Comparison of ENCODE assay signal across 9 cellular contexts in genomic region chr17:72683506-72684404, GRCh38.
A peak's percentile ranks its signal among the peaks of the same experiment; 100 is the strongest.
DNase-seq lines count a peak whose midpoint lies in the region; ATAC-seq and TF ChIP-seq lines count a peak whose summit lies in the region.
"Had no signal": no experiment of that assay in that cellular context is flagged by ENCODE, and none has a peak within 500 bp of the region (broad histone marks: within the 10 kb centered on the region; RNA-seq: fewer than 3 reads in every experiment).

No MANE protein-coding gene starts in this region.

- no peak overlapping the region for H3K4me2 ChIP-seq in GM23338

- H2AFZ ChIP-seq in GM23338 = no peak overlapping the region

- H3K27ac Mint-ChIP-seq in progenitor cell of endocrine pancreas (peak overlapping the region; percentile 90), GM23338 (no peak overlapping the region)

- TF ChIP-seq CTCF in choroid plexus epithelial cell (conservative IDR thresholded peaks at IDR 0.05; ENCODE audit: low read depth, low read length) (no peak), progenitor cell of endocrine pancreas (IDR thresholded peaks at IDR 0.05; ENCODE audit: unreplicated experiment) (no peak), GM23338 (conservative IDR thresholded peaks at IDR 0.05; ENCODE audit: low read depth in 2 of 2) (no peak)

- no peaks in the 10 kb centered on the region for H3K79me2 ChIP-seq in GM23338 (replicated peaks; ENCODE audit: insufficient read depth)

- H3K27me3 ChIP-seq in GM23338 (ENCODE audit: insufficient read depth) = no peaks in the 10 kb centered on the region

- H3F3A ChIP-seq in GM23338 (replicated peaks; ENCODE audit: low read depth) = no peaks in the 10 kb centered on the region

- H3K4me1 ChIP-seq in GM23338 (ENCODE audit: insufficient read depth) = no peaks in the 10 kb centered on the region

- H3K4me3 ChIP-seq in choroid plexus epithelial cell (ENCODE audit: low read depth, low read length) (no peak overlapping the region), GM23338 (no peak overlapping the region)

- no peak overlapping the region for H3K27ac ChIP-seq in GM23338 (ENCODE audit: low read depth)

- H4K20me1 ChIP-seq in GM23338 (replicated peaks; ENCODE audit: insufficient read depth) = no peaks in the 10 kb centered on the region

- H3K36me3 ChIP-seq in GM23338 (ENCODE audit: insufficient read depth) = no peaks in the 10 kb centered on the region

- H3K4me3 Mint-ChIP-seq in progenitor cell of endocrine pancreas (ENCODE audit: low read depth) (peak overlapping the region; percentile 31), GM23338 (no peak overlapping the region)

- no peaks in the 10 kb centered on the region for H3K27me3 Mint-ChIP-seq in progenitor cell of endocrine pancreas
- H3K27me3 Mint-ChIP-seq in GM23338 (ENCODE audit: insufficient read depth, low read depth, poor library complexity) = peaks cover 10% of the 10 kb centered on the region

- H3K4me1 Mint-ChIP-seq in progenitor cell of endocrine pancreas (ENCODE audit: low read depth) = peaks cover 26% of the 10 kb centered on the region
- H3K4me1 Mint-ChIP-seq in GM23338 = no peaks in the 10 kb centered on the region

- no peaks in the 10 kb centered on the region for H3K9me2 ChIP-seq in GM23338 (ENCODE audit: insufficient read depth)

- ATAC-seq in GM23338 (no peak), HG03571 (IDR thresholded peaks at IDR 0.05; ENCODE audit: unreplicated experiment) (no peak)

- H3K36me3 Mint-ChIP-seq in progenitor cell of endocrine pancreas (ENCODE audit: insufficient read depth) = no peaks in the 10 kb centered on the region
- H3K36me3 Mint-ChIP-seq in GM23338 (ENCODE audit: low read depth) = no peaks in the 10 kb centered on the region

- H3K9me3 Mint-ChIP-seq in progenitor cell of endocrine pancreas (ENCODE audit: low read depth) = no peaks in the 10 kb centered on the region
- no peaks in the 10 kb centered on the region; the same call in 2 of the 3 replicates for H3K9me3 Mint-ChIP-seq in GM23338

- peak; percentile 91 for DNase-seq in ELF-1 (ENCODE audit: low read depth, low spot score)
- peak; percentile 27 for DNase-seq in NCI-H2107 (lab: John Stamatoyannopoulos, UW)
- DNase-seq in choroid plexus epithelial cell (ENCODE audit: low read depth) = peak; percentile 96
- no peak for DNase-seq in progenitor cell of endocrine pancreas (ENCODE audit: low spot score, unreplicated experiment)
- no peak for DNase-seq in stimulated activated CD4-positive, alpha-beta T cell treated with anti-CD3 and anti-CD28 coated beads, Interleukin-4, amount 100 ng/mL, for 24 hours
- DNase-seq in GM23338 (ENCODE audit: low spot score) = no peak
- DNase-seq in germinal center (ENCODE audit: low spot score) = no peak
- DNase-seq: activated CD4-positive, alpha-beta T cell treated with anti-CD3 and anti-CD28 coated beads for 1 hour had no signal

TF ChIP-seq in GM23338, 12 proteins besides CTCF, POLR2A, EP300 and RAD21 (continues in another document):
- TF ChIP-seq EZH2phosphoT487 (IDR thresholded peaks at IDR 0.05; ENCODE audit: unreplicated experiment) (no peak), ZNF114 (CRISPR knock-in tag; IDR thresholded peaks at IDR 0.05) (no peak), REST (IDR thresholded peaks at IDR 0.05; ENCODE audit: unreplicated experiment) (no peak), STAT1 (IDR thresholded peaks at IDR 0.05; ENCODE audit: unreplicated experiment) (no peak), JUNB (IDR thresholded peaks at IDR 0.05; ENCODE audit: unreplicated experiment) (no peak), POLR2AphosphoS5 (IDR thresholded peaks at IDR 0.05; ENCODE audit: low read depth) (no peak), EZH2 (IDR thresholded peaks at IDR 0.05; ENCODE audit: low read depth, unreplicated experiment) (no peak), NANOG (IDR thresholded peaks at IDR 0.05; ENCODE audit: borderline replicate concordance) (no peak), ZNF331 (CRISPR knock-in tag; IDR thresholded peaks at IDR 0.05; ENCODE audit: low read depth) (no peak), ZNF462 (CRISPR knock-in tag; IDR thresholded peaks at IDR 0.05) (no peak)

Comparison
In these comparisons a context has a peak if more than half of its experiments do, and no peak if none do; other contexts are left out.
1. DNase-seq: peak in ELF-1 (single experiment), NCI-H2107 (single experiment) and choroid plexus epithelial cell (single experiment); none in progenitor cell of endocrine pancreas (single experiment), stimulated activated CD4-positive, alpha-beta T cell treated with anti-CD3 and anti-CD28 coated beads, Interleukin-4, amount 100 ng/mL, for 24 hours (single experiment), GM23338 (single experiment) and germinal center (single experiment).